33 cellular contexts compared by ENCODE assay signal in the genomic region with DNA sequence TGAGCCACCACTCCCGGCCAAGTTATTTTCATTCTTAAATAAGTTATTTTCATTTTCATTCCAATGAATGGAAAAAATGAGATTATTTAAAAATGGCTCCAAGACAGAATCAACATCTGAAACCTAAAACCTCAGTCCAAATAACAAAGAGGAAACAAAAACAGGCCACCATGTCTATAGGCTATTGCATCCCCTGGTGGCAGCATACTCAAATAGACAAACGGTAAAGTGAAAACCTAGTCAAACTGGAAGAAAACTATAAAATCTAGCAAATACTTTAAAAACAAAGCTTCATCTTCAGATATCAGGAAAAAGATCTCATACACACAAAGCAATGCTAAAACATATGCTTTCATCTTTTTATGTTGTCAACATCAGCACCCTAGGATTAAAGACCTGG. TPM values are rescaled to one million over a fixed set of nuclear protein-coding genes. Genes with fewer than 3 reads are reported as not detected.
DNase-seq lines count a peak whose midpoint lies in the region; ATAC-seq and TF ChIP-seq lines count a peak whose summit lies in the region.
"Had no signal": no experiment of that assay in that cellular context is flagged by ENCODE, and none has a peak within 500 bp of the region (broad histone marks: within the 10 kb centered on the region; RNA-seq: fewer than 3 reads in every experiment).

No MANE protein-coding gene starts in this region.

- no peak overlapping the region for H3K4me3 Mint-ChIP-seq in neural crest cell
- H3K4me3 Mint-ChIP-seq in stimulated activated memory B cell treated with anti-CD40 and anti-IgM and Interleukin-4, amounts not matched to agents 10 μg/mL and 1 μg/mL and 100 μg/mL, for 72 hours: no peak overlapping the region
- H3K4me3 Mint-ChIP-seq: activated CD4-positive, alpha-beta T cell treated with anti-CD3 and anti-CD28 coated beads for 36 hours; activated naive CD8-positive, alpha-beta T cell treated with anti-CD3 and anti-CD28 coated beads, Interleukin-2, amount 10 ng/mL, durations not matched to agents 7 days and 5 days; CD8-positive, alpha-beta T cell; dendritic cell treated with granulocyte-macrophage colony-stimulating factor and Interleukin-4, amounts not matched to agents 40 ng/mL and 50 ng/mL, for 4 days; memory B cell; T-helper 17 cell had no signal

- H3K4me2 ChIP-seq in DND-41 (ENCODE audit: insufficient read depth, low read length) (no peak overlapping the region), OCI-LY7 (ENCODE audit: low read length) (no peak overlapping the region)
- H3K4me2 ChIP-seq: hepatocyte had no signal

- ATAC-seq in DND-41 (ENCODE audit: insufficient read depth, low read depth) (no peak), gastroesophageal sphincter (no peak)
- no peak for ATAC-seq in stimulated activated memory B cell treated with anti-CD40 and anti-IgM and Interleukin-4, amounts not matched to agents 10 μg/mL and 1 μg/mL and 100 μg/mL, for 72 hours
- ATAC-seq: activated CD4-positive, alpha-beta T cell treated with anti-CD3 and anti-CD28 coated beads for 36 hours; CD8-positive, alpha-beta T cell; left colon; T-helper 17 cell; upper lobe of right lung had no signal

- H3K79me2 ChIP-seq in DND-41 (ENCODE audit: insufficient read depth, low read length) (no peaks in the 10 kb centered on the region), OCI-LY7 (ENCODE audit: insufficient read depth, low read depth, low read length) (no peaks in the 10 kb centered on the region)
- H3K79me2 ChIP-seq: hepatocyte, parathyroid adenoma had no signal

- H3K9me2 ChIP-seq in OCI-LY7 (ENCODE audit: insufficient read depth, low read length): no peaks in the 10 kb centered on the region

- TF ChIP-seq EP300 in gastroesophageal sphincter (IDR thresholded peaks at IDR 0.05): no peak

- no peak overlapping the region for H3K27ac Mint-ChIP-seq in neural crest cell (ENCODE audit: unreplicated experiment)
- no peak overlapping the region for H3K27ac Mint-ChIP-seq in stimulated activated memory B cell treated with anti-CD40 and anti-IgM and Interleukin-4, amounts not matched to agents 10 μg/mL and 1 μg/mL and 100 μg/mL, for 72 hours
- H3K27ac Mint-ChIP-seq: activated CD4-positive, alpha-beta T cell treated with anti-CD3 and anti-CD28 coated beads for 36 hours; activated naive CD8-positive, alpha-beta T cell treated with anti-CD3 and anti-CD28 coated beads, Interleukin-2, amount 10 ng/mL, durations not matched to agents 7 days and 5 days; CD8-positive, alpha-beta T cell; dendritic cell treated with granulocyte-macrophage colony-stimulating factor and Interleukin-4, amounts not matched to agents 40 ng/mL and 50 ng/mL, for 4 days; memory B cell; T-helper 17 cell had no signal

- H3K9me3 ChIP-seq in DND-41 (ENCODE audit: insufficient read depth, low read length, severe bottlenecking) (no peaks in the 10 kb centered on the region), OCI-LY7 (ENCODE audit: low read length) (no peaks in the 10 kb centered on the region), gastroesophageal sphincter (no peaks in the 10 kb centered on the region)
- H3K9me3 ChIP-seq: esophagus squamous epithelium, upper lobe of right lung had no signal

- no peaks in the 10 kb centered on the region for H3K4me1 Mint-ChIP-seq in neural crest cell
- no peaks in the 10 kb centered on the region for H3K4me1 Mint-ChIP-seq in stimulated activated memory B cell treated with anti-CD40 and anti-IgM and Interleukin-4, amounts not matched to agents 10 μg/mL and 1 μg/mL and 100 μg/mL, for 72 hours
- H3K4me1 Mint-ChIP-seq: activated naive CD8-positive, alpha-beta T cell treated with anti-CD3 and anti-CD28 coated beads, Interleukin-2, amount 10 ng/mL, durations not matched to agents 7 days and 5 days; memory B cell had no signal

- H3K9me3 Mint-ChIP-seq in neural crest cell: no peaks in the 10 kb centered on the region
- H3K9me3 Mint-ChIP-seq in stimulated activated memory B cell treated with anti-CD40 and anti-IgM and Interleukin-4, amounts not matched to agents 10 μg/mL and 1 μg/mL and 100 μg/mL, for 72 hours: no peaks in the 10 kb centered on the region
- H3K9me3 Mint-ChIP-seq: activated naive CD8-positive, alpha-beta T cell treated with anti-CD3 and anti-CD28 coated beads, Interleukin-2, amount 10 ng/mL, durations not matched to agents 7 days and 5 days; CD8-positive, alpha-beta T cell; dendritic cell treated with granulocyte-macrophage colony-stimulating factor and Interleukin-4, amounts not matched to agents 40 ng/mL and 50 ng/mL, for 4 days had no signal

- TF ChIP-seq CTCF in DND-41 (IDR thresholded peaks at IDR 0.05; ENCODE audit: borderline replicate concordance, extremely low read depth, low read length, poor library complexity, severe bottlenecking) (peak; percentile 12), GM13977 (IDR thresholded peaks at IDR 0.05; ENCODE audit: extremely low read depth, insufficient read depth, missing control alignments) (peak; percentile 23), OCI-LY7 (conservative IDR thresholded peaks at IDR 0.05; ENCODE audit: low read length) (peak; percentile 30; the same call in 1 of the 2 replicates), neural crest cell (conservative IDR thresholded peaks at IDR 0.05) (peak; percentile 23), gastroesophageal sphincter (IDR thresholded peaks at IDR 0.05) (no peak)

- peaks cover 2% of the 10 kb centered on the region for H3K27me3 Mint-ChIP-seq in neural crest cell (ENCODE audit: low read depth)
- H3K27me3 Mint-ChIP-seq in stimulated activated memory B cell treated with anti-CD40 and anti-IgM and Interleukin-4, amounts not matched to agents 10 μg/mL and 1 μg/mL and 100 μg/mL, for 72 hours: peaks cover 7% of the 10 kb centered on the region
- H3K27me3 Mint-ChIP-seq: dendritic cell treated with granulocyte-macrophage colony-stimulating factor and Interleukin-4, amounts not matched to agents 40 ng/mL and 50 ng/mL, for 4 days; memory B cell had no signal

- in situ Hi-C loops in GM13977 (cut with MboI; ENCODE audit: low pct_unique_long_range_greater_than_20kb, low sequenced_read_pairs, unreplicated experiment): no loop called here

- H3K36me3 Mint-ChIP-seq in neural crest cell (ENCODE audit: low read depth): no peaks in the 10 kb centered on the region
- H3K36me3 Mint-ChIP-seq in stimulated activated memory B cell treated with anti-CD40 and anti-IgM and Interleukin-4, amounts not matched to agents 10 μg/mL and 1 μg/mL and 100 μg/mL, for 72 hours: no peaks in the 10 kb centered on the region
- H3K36me3 Mint-ChIP-seq: activated naive CD8-positive, alpha-beta T cell treated with anti-CD3 and anti-CD28 coated beads, Interleukin-2, amount 10 ng/mL, durations not matched to agents 7 days and 5 days; CD8-positive, alpha-beta T cell; memory B cell had no signal

- no peaks in the 10 kb centered on the region for H4K20me1 ChIP-seq in DND-41 (ENCODE audit: insufficient read depth, low read length)
- no peaks in the 10 kb centered on the region for H4K20me1 ChIP-seq in OCI-LY7 (ENCODE audit: insufficient read depth, low read length)

- H3K27ac ChIP-seq in DND-41 (ENCODE audit: low read length) (no peak overlapping the region), OCI-LY7 (ENCODE audit: low read depth, low read length, poor library complexity, severe bottlenecking) (no peak overlapping the region), gastroesophageal sphincter (no peak overlapping the region)
- H3K27ac ChIP-seq: esophagus squamous epithelium, hepatocyte, HL-60, parathyroid adenoma, SK-N-MC, upper lobe of right lung had no signal

- intact Hi-C loops in OCI-LY7 (cut with micrococcal nuclease; ENCODE audit: unreplicated experiment): no loop called here

- CTCF ChIA-PET in OCI-LY7 (lab: Charles Lee; ENCODE audit: unreplicated experiment): no interaction called here

- H3K36me3 ChIP-seq in DND-41 (ENCODE audit: insufficient read depth, low read length): no peaks in the 10 kb centered on the region
- H3K36me3 ChIP-seq in OCI-LY7 (ENCODE audit: insufficient read depth, low read length): no peaks in the 10 kb centered on the region
- H3K36me3 ChIP-seq in gastroesophageal sphincter: no peaks in the 10 kb centered on the region
- H3K36me3 ChIP-seq: esophagus squamous epithelium, upper lobe of right lung had no signal

- no peak overlapping the region for H3K9ac ChIP-seq in DND-41 (ENCODE audit: low read depth, low read length)
- H3K9ac ChIP-seq: parathyroid adenoma had no signal

- no TSS peak for BruUV-seq in OCI-LY7 (replicated peaks; lab: Mats Ljungman, UMichigan)

- TF ChIP-seq POLR2A in gastroesophageal sphincter (IDR thresholded peaks at IDR 0.05): no peak

- H3K4me3 ChIP-seq in DND-41 (ENCODE audit: low read depth in 1 of 2, low read length in 2 of 2): no peak overlapping the region
- no peak overlapping the region for H3K4me3 ChIP-seq in OCI-LY7 (ENCODE audit: low read depth, low read length, poor library complexity, severe bottlenecking)
- H3K4me3 ChIP-seq in gastroesophageal sphincter: no peak overlapping the region
- H3K4me3 ChIP-seq: esophagus squamous epithelium, hepatocyte, SK-N-MC, upper lobe of right lung had no signal

- H3K4me1 ChIP-seq in DND-41 (ENCODE audit: insufficient read depth, low read length) (no peaks in the 10 kb centered on the region), OCI-LY7 (ENCODE audit: insufficient read depth, low read length, poor library complexity, severe bottlenecking) (no peaks in the 10 kb centered on the region), gastroesophageal sphincter (no peaks in the 10 kb centered on the region)
- H3K4me1 ChIP-seq: esophagus squamous epithelium, parathyroid adenoma, upper lobe of right lung had no signal

- 85 to 97% methylated on average over 2 of the region's 2 CpGs for WGBS in gastroesophageal sphincter (ENCODE audit: low coverage in 1 of 2), 2 donors

- POLR2A ChIA-PET in OCI-LY7 (lab: Charles Lee): no interaction called here

- no peaks in the 10 kb centered on the region for H3K27me3 ChIP-seq in DND-41 (ENCODE audit: insufficient read depth, low read length, poor library complexity)
- H3K27me3 ChIP-seq in gastroesophageal sphincter: no peaks in the 10 kb centered on the region
- H3K27me3 ChIP-seq: esophagus squamous epithelium, hepatocyte, upper lobe of right lung had no signal

- no peak for DNase-seq in DND-41
- DNase-seq in GM13977 (ENCODE audit: low spot score): no peak
- no peak for DNase-seq in OCI-LY7 (ENCODE audit: low spot score)
- DNase-seq in neural crest cell (ENCODE audit: low read depth, low spot score): no peak
- DNase-seq in NCI-H526 treated with DMSO at 0.1 percent for 48 hours (lab: John Stamatoyannopoulos, UW): no peak
- DNase-seq: activated CD4-positive, alpha-beta T cell treated with anti-CD3 and anti-CD28 coated beads for 36 hours; activated CD8-positive, alpha-beta memory T cell treated with anti-CD3 and anti-CD28 coated beads for 24 hours; activated effector memory CD4-positive, alpha-beta T cell treated with anti-CD3 and anti-CD28 coated beads, Interleukin-2, amount 50 U/mL, for 16 hours; activated naive CD8-positive, alpha-beta T cell treated with anti-CD3 and anti-CD28 coated beads, Interleukin-2, amount 10 ng/mL, durations not matched to agents 7 days and 5 days; CD8-positive, alpha-beta T cell; central memory CD4-positive, alpha-beta T cell; DMS 273 treated with DMSO at 0.1 percent for 48 hours; esophagus squamous epithelium; left colon; NCI-H1105; NCI-H1930; NCI-H524 treated with DMSO at 0.1 percent for 48 hours; stimulated activated CD4-positive, alpha-beta T cell treated with anti-CD3 and anti-CD28 coated beads, Interleukin-2, amount 100 ng/mL, for 24 hours; T-helper 17 cell; upper lobe of right lung had no signal

- H2AFZ ChIP-seq in DND-41 (ENCODE audit: low read depth, low read length) (no peak overlapping the region), OCI-LY7 (ENCODE audit: low read length) (no peak overlapping the region)
- H2AFZ ChIP-seq: hepatocyte, parathyroid adenoma had no signal

RNA-seq across cellular contexts. Expression of a gene that starts 20.9 kb away (rescaled TPM):
- total RNA-seq in OCI-LY7 (2014; rRNA removed; shearing (Covaris generic)): not detected in 2 replicates
- not detected in 2 replicates for total RNA-seq in OCI-LY7 (2022)
- not detected in 2 replicates for total RNA-seq in neural crest cell
- not detected for total RNA-seq in gastroesophageal sphincter
- total RNA-seq: activated naive CD8-positive, alpha-beta T cell treated with anti-CD3 and anti-CD28 coated beads, Interleukin-2, amount 10 ng/mL, durations not matched to agents 7 days and 5 days; astrocyte; CD8-positive, alpha-beta T cell; esophagus squamous epithelium; frontal cortex; G401; hepatocyte; left colon; LHCN-M2; subcutaneous adipose tissue; upper lobe of right lung had no signal

RNA-seq across cellular contexts. Expression of a gene that starts 37.2 kb away (rescaled TPM):
- not detected in 2 replicates for total RNA-seq in OCI-LY7 (2014; rRNA removed; shearing (Covaris generic))
- total RNA-seq in OCI-LY7 (2022) (not detected in 2 replicates), neural crest cell (not detected in 2 replicates), gastroesophageal sphincter (not detected)
- total RNA-seq: activated naive CD8-positive, alpha-beta T cell treated with anti-CD3 and anti-CD28 coated beads, Interleukin-2, amount 10 ng/mL, durations not matched to agents 7 days and 5 days; astrocyte; CD8-positive, alpha-beta T cell; frontal cortex; G401; hepatocyte; left colon; LHCN-M2; subcutaneous adipose tissue; upper lobe of right lung had no signal

Comparison
In these comparisons a context has a peak if more than half of its experiments do, and no peak if none do; other contexts are left out.
1. CTCF ChIP-seq: peak in DND-41 (single experiment), GM13977 (single experiment), OCI-LY7 (single experiment) and neural crest cell (single experiment); none in gastroesophageal sphincter (0 of 4).